ENCODE assay signal across 9 cellular contexts in genomic region chr5:122311400-122311887, GRCh38. TPM values are rescaled to one million over a fixed set of nuclear protein-coding genes. Genes with fewer than 3 reads are reported as not detected.
DNase-seq lines count a peak whose midpoint lies in the region; ATAC-seq, FAIRE-seq and TF ChIP-seq lines count a peak whose summit lies in the region.
"Had no signal": no experiment of that assay in that cellular context is flagged by ENCODE, and none has a peak within 500 bp of the region (broad histone marks: within the 10 kb centered on the region; RNA-seq: fewer than 3 reads in every experiment).

No MANE protein-coding gene starts in this region.

- H2AFZ ChIP-seq in mesenchymal stem cell (ENCODE audit: low read depth, low read length) = no peak overlapping the region

- peak overlapping the region in 1 of 2 experiments; percentile 23 for H3K23ac ChIP-seq in mesenchymal stem cell (ENCODE audit: low read length in 2 of 2)

- peaks cover 0 to 5% (median 0%) of the 10 kb centered on the region in 12 donors for H3K9me3 ChIP-seq in heart left ventricle
- no peaks in the 10 kb centered on the region for H3K9me3 ChIP-seq in mesenchymal stem cell (ENCODE audit: control insufficient read depth, low read length)
- H3K9me3 ChIP-seq in uterus = no peaks in the 10 kb centered on the region

- TF ChIP-seq CTCF in heart left ventricle (IDR thresholded peaks at IDR 0.05) (no peak), bronchial epithelial cell (IDR thresholded peaks at IDR 0.05; ENCODE audit: insufficient read depth, low read length, severe bottlenecking) (no peak), uterus (IDR thresholded peaks at IDR 0.05) (no peak)

- no peaks in the 10 kb centered on the region for H3K79me1 ChIP-seq in mesenchymal stem cell (replicated peaks; ENCODE audit: low read length, poor library complexity, severe bottlenecking)

- H3K4ac ChIP-seq in mesenchymal stem cell (ENCODE audit: low read depth in 1 of 2, low read length in 2 of 2) = peak overlapping the region in 1 of 2 experiments; percentile 31

- H3K27me3 ChIP-seq in heart left ventricle (peaks cover 0 to 36% (median 7%) of the 10 kb centered on the region in 9 donors), bronchial epithelial cell (ENCODE audit: control insufficient read depth, insufficient read depth, low read length) (peaks cover 10% of the 10 kb centered on the region), mesenchymal stem cell (ENCODE audit: control insufficient read depth in 1 of 2, insufficient read depth in 1 of 2, low read length in 2 of 2) (peaks cover 0 to 31% of the 10 kb centered on the region in 2 experiments), uterus (no peaks in the 10 kb centered on the region)

- no peak overlapping the region for H2BK12ac ChIP-seq in mesenchymal stem cell (ENCODE audit: low read length in 2 of 2)

- in situ Hi-C loops in ACHN (cut with HindIII; ENCODE audit: low pct_ligation_motif_present, low pct_unique_long_range_greater_than_20kb, low sequenced_read_pairs) = no loop called here

- H2BK15ac ChIP-seq in mesenchymal stem cell (ENCODE audit: low read depth, poor library complexity, severe bottlenecking) = peak overlapping the region; percentile 97

- peaks cover 0 to 25% (median 9%) of the 10 kb centered on the region in 12 donors for H3K4me1 ChIP-seq in heart left ventricle
- H3K4me1 ChIP-seq in mesenchymal stem cell (ENCODE audit: control insufficient read depth, insufficient read depth, low read depth, low read length) = peaks cover 11% of the 10 kb centered on the region
- no peaks in the 10 kb centered on the region for H3K4me1 ChIP-seq in uterus

- peak overlapping the region; percentile 62 to 86 for H3K18ac ChIP-seq in mesenchymal stem cell (ENCODE audit: low read depth in 1 of 2, low read length in 2 of 2)

- peak overlapping the region in 11 of 12 donors; percentile 19 to 86 (median 67) for H3K4me3 ChIP-seq in heart left ventricle
- peak overlapping the region; percentile 6 for H3K4me3 ChIP-seq in bronchial epithelial cell (ENCODE audit: low read depth, low read length)
- peak overlapping the region; percentile 63 to 64 for H3K4me3 ChIP-seq in mesenchymal stem cell (ENCODE audit: insufficient read depth in 1 of 2, low read depth in 1 of 2, low read length in 2 of 2)
- H3K4me3 ChIP-seq in uterus = peak overlapping the region; percentile 68 to 83

- no peak for FAIRE-seq in bronchial epithelial cell (lab: Jason Lieb, UNC)

- H2AK5ac ChIP-seq in mesenchymal stem cell (ENCODE audit: low read length, severe bottlenecking) = no peak overlapping the region

- peak overlapping the region; percentile 85 for H2BK120ac ChIP-seq in mesenchymal stem cell (ENCODE audit: low read depth, low read length)

- 5 to 7% (median 6%) methylated on average over 29 to 30 of the region's 30 CpGs for WGBS in heart left ventricle, 4 donors
- 10% methylated on average over 24 of the region's 30 CpGs for WGBS in mesenchymal stem cell

- no peak overlapping the region for H3K14ac ChIP-seq in mesenchymal stem cell (ENCODE audit: low read length in 2 of 2)

- peak overlapping the region; percentile 74 for H4K91ac ChIP-seq in mesenchymal stem cell (ENCODE audit: low read length)

- intact Hi-C loops in heart left ventricle (cut with DNase I) (no loop called here), Right ventricle myocardium superior (cut with DNase I) (no loop called here), uterus (cut with DNase I; ENCODE audit: low total_unique reads) (no loop called here)

- ATAC-seq in heart left ventricle (no peak), Right ventricle myocardium superior (ENCODE audit: poor library complexity) (no peak), HG02610 (IDR thresholded peaks at IDR 0.05; ENCODE audit: unreplicated experiment) (no peak), GM19452 (IDR thresholded peaks at IDR 0.05; ENCODE audit: unreplicated experiment) (no peak)

- peak overlapping the region; percentile 100 for H3K4me2 ChIP-seq in mesenchymal stem cell (ENCODE audit: low read length, poor library complexity, severe bottlenecking)

- no peak overlapping the region for H2BK5ac ChIP-seq in mesenchymal stem cell (ENCODE audit: low read depth, low read length, poor library complexity, severe bottlenecking)

- H3K36me3 ChIP-seq in heart left ventricle = no peaks in the 10 kb centered on the region
- H3K36me3 ChIP-seq in bronchial epithelial cell (ENCODE audit: control insufficient read depth, insufficient read depth, low read length) = no peaks in the 10 kb centered on the region
- H3K36me3 ChIP-seq in mesenchymal stem cell (ENCODE audit: control insufficient read depth in 1 of 2, insufficient read depth in 2 of 2, low read depth in 1 of 2, low read length in 2 of 2) = no peaks in the 10 kb centered on the region
- H3K36me3 ChIP-seq in uterus = no peaks in the 10 kb centered on the region

- TF ChIP-seq POLR2A in heart left ventricle (IDR thresholded peaks at IDR 0.05) (no peak), uterus (IDR thresholded peaks at IDR 0.05) (no peak)

- H3K27ac ChIP-seq in heart left ventricle (peak overlapping the region in 6 of 12 donors; percentile 14 to 63 (median 38)), mesenchymal stem cell (ENCODE audit: low read length, poor library complexity, severe bottlenecking) (no peak overlapping the region), uterus (peak overlapping the region; percentile 90 to 91)
- H3K27ac ChIP-seq: HL-60 had no signal

- DNase-seq in heart left ventricle = peak in 3 of 5 donors; percentile 9 to 24 (median 22)
- no peak for DNase-seq in Right ventricle myocardium superior
- DNase-seq in bronchial epithelial cell (ENCODE audit: low read depth) = no peak
- DNase-seq in mesenchymal stem cell = no peak
- DNase-seq in uterus = peak; percentile 28 to 31
- DNase-seq in ACHN = no peak

- H4K8ac ChIP-seq in mesenchymal stem cell (ENCODE audit: low read length) = peak overlapping the region; percentile 77

- peak overlapping the region; percentile 82 for H3K9ac ChIP-seq in mesenchymal stem cell (ENCODE audit: low read length)

RNA-seq across cellular contexts. Expression of gene SNCAIP, which starts 0.6 kb away (rescaled TPM):
- total RNA-seq in heart left ventricle = 1 to 10 TPM in 5 of 9 donors, under 1 TPM in 4; 0.56 to 7.5 (median 1.7) TPM
- polyA plus RNA-seq in heart left ventricle = under 1 TPM; 0.54 to 0.76 TPM
- 1.2 TPM for total RNA-seq in Right ventricle myocardium superior
- total RNA-seq in bronchial epithelial cell = 0.26 TPM in 1 of 2 replicates, not detected in the other
- polyA plus RNA-seq in mesenchymal stem cell (2013, experiment 1 of 2) = 1.5 TPM
- 1.8 TPM for polyA plus RNA-seq in mesenchymal stem cell (2013, experiment 2 of 2)
- total RNA-seq in uterus = 100 to 1,000 TPM in 1 of 4 donors, 10 to 100 TPM in 3; 15.3 to 104 (median 35.0) TPM

Comparison
In these comparisons a context has a peak if more than half of its experiments do, and no peak if none do; other contexts are left out.
1. DNase-seq: peak in heart left ventricle (3 of 5) and uterus (2 of 2); none in Right ventricle myocardium superior (single experiment), bronchial epithelial cell (single experiment), mesenchymal stem cell (single experiment) and ACHN (single experiment).
2. H3K4me3 ChIP-seq: peak in every context shown above with its lines; median percentile 76 in uterus; 67 in heart left ventricle; 64 in mesenchymal stem cell; 6 in bronchial epithelial cell.